Comparison of ENCODE assay signal across 28 cellular contexts in genomic region chr7:29971566-29972314, GRCh38.
"Had no signal": no experiment of that assay in that cellular context is flagged by ENCODE, and none has a peak within 500 bp of the region (broad histone marks: within the 10 kb centered on the region; RNA-seq: fewer than 3 reads in every experiment).

No MANE protein-coding gene starts in this region.

- H3K27ac ChIP-seq: coronary artery, heart right ventricle, parathyroid adenoma, psoas muscle, transverse colon had no signal

- H3K4me3 ChIP-seq: coronary artery, heart right ventricle, psoas muscle, transverse colon had no signal

- ATAC-seq: activated CD4-positive, alpha-beta T cell treated with anti-CD3 and anti-CD28 coated beads for 36 hours; activated CD8-positive, alpha-beta memory T cell treated with anti-CD3 and anti-CD28 coated beads, Interleukin-2, amount 10 ng/mL, durations not matched to agents 7 days and 5 days; activated CD8-positive, alpha-beta T cell treated with anti-CD3 and anti-CD28 coated beads, Interleukin-2, amount 10 ng/mL, durations not matched to agents 7 days and 5 days; activated T-cell treated with anti-CD3 and anti-CD28 coated beads, Interleukin-2, amount 50 U/mL, for 72 hours; effector memory CD8-positive, alpha-beta T cell; heart right ventricle; naive thymus-derived CD4-positive, alpha-beta T cell; psoas muscle had no signal

- H3K27ac Mint-ChIP-seq: activated CD4-positive, alpha-beta T cell treated with anti-CD3 and anti-CD28 coated beads for 36 hours; activated CD8-positive, alpha-beta memory T cell treated with anti-CD3 and anti-CD28 coated beads, Interleukin-2, amount 10 ng/mL, durations not matched to agents 7 days and 5 days; activated CD8-positive, alpha-beta T cell treated with anti-CD3 and anti-CD28 coated beads, Interleukin-2, amount 10 ng/mL, durations not matched to agents 7 days and 5 days; activated naive CD4-positive, alpha-beta T cell treated with anti-CD3 and anti-CD28 coated beads for 36 hours; activated naive CD8-positive, alpha-beta T cell treated with anti-CD3 and anti-CD28 coated beads, Interleukin-2, amount 10 ng/mL, durations not matched to agents 7 days and 5 days; activated T-cell treated with anti-CD3 and anti-CD28 coated beads, Interleukin-2, amount 50 U/mL, for 72 hours; T-helper 2 cell treated with Interferon-gamma antibody and Interleukin-4, amounts not matched to agents 5 μg/mL and 100 μg/mL, for 36 hours had no signal

- H3K4me3 Mint-ChIP-seq: activated CD4-positive, alpha-beta T cell treated with anti-CD3 and anti-CD28 coated beads for 36 hours; activated CD8-positive, alpha-beta memory T cell treated with anti-CD3 and anti-CD28 coated beads, Interleukin-2, amount 10 ng/mL, durations not matched to agents 7 days and 5 days; activated CD8-positive, alpha-beta T cell treated with anti-CD3 and anti-CD28 coated beads, Interleukin-2, amount 10 ng/mL, durations not matched to agents 7 days and 5 days; activated naive CD4-positive, alpha-beta T cell treated with anti-CD3 and anti-CD28 coated beads for 36 hours; activated naive CD8-positive, alpha-beta T cell treated with anti-CD3 and anti-CD28 coated beads, Interleukin-2, amount 10 ng/mL, durations not matched to agents 7 days and 5 days; activated T-cell treated with anti-CD3 and anti-CD28 coated beads, Interleukin-2, amount 50 U/mL, for 72 hours; effector memory CD8-positive, alpha-beta T cell; naive thymus-derived CD4-positive, alpha-beta T cell; neural crest cell; T-helper 2 cell treated with Interferon-gamma antibody and Interleukin-4, amounts not matched to agents 5 μg/mL and 100 μg/mL, for 36 hours had no signal

- DNase-seq: activated CD4-positive, alpha-beta T cell treated with anti-CD3 and anti-CD28 coated beads for 36 hours; activated CD4-positive, CD25-positive, alpha-beta regulatory T cell; activated CD8-positive, alpha-beta memory T cell treated with anti-CD3 and anti-CD28 coated beads, Interleukin-2, amount 10 ng/mL, durations not matched to agents 7 days and 5 days; activated CD8-positive, alpha-beta T cell treated with anti-CD3 and anti-CD28 coated beads, Interleukin-2, amount 10 ng/mL, durations not matched to agents 7 days and 5 days; activated effector memory CD4-positive, alpha-beta T cell treated with Interleukin-2 at 50 U/mL for 16 hours; activated naive CD4-positive, alpha-beta T cell treated with anti-CD3 and anti-CD28 coated beads for 36 hours; activated naive CD8-positive, alpha-beta T cell treated with anti-CD3 and anti-CD28 coated beads, Interleukin-2, amount 10 ng/mL, durations not matched to agents 7 days and 5 days; activated T-cell treated with anti-CD3 and anti-CD28 coated beads, Interleukin-2, amount 50 U/mL, for 72 hours; amniotic stem cell; cerebellar nuclear complex; effector memory CD8-positive, alpha-beta T cell; erythroblast; foreskin melanocyte; heart right ventricle; midbrain; naive thymus-derived CD4-positive, alpha-beta T cell; nucleus accumbens; psoas muscle; stimulated activated CD4-positive, alpha-beta T cell treated with anti-CD3 and anti-CD28 coated beads, Interleukin-15, amount 100 ng/mL, for 24 hours; stimulated activated CD4-positive, alpha-beta T cell treated with anti-CD3 and anti-CD28 coated beads, Interleukin-2, amount 100 ng/mL, for 24 hours; stimulated activated naive CD4-positive, alpha-beta T cell; T-helper 1 cell; transverse colon had no signal

- H3K36me3 Mint-ChIP-seq: naive thymus-derived CD4-positive, alpha-beta T cell had no signal

- H3K9me3 ChIP-seq: heart right ventricle, psoas muscle, transverse colon had no signal

- H3K27me3 ChIP-seq: heart right ventricle, transverse colon had no signal

- H3K9me3 Mint-ChIP-seq: activated naive CD4-positive, alpha-beta T cell treated with anti-CD3 and anti-CD28 coated beads for 36 hours; activated T-cell treated with anti-CD3 and anti-CD28 coated beads, Interleukin-2, amount 50 U/mL, for 72 hours; effector memory CD8-positive, alpha-beta T cell; naive thymus-derived CD4-positive, alpha-beta T cell; T-helper 2 cell treated with Interferon-gamma antibody and Interleukin-4, amounts not matched to agents 5 μg/mL and 100 μg/mL, for 36 hours had no signal

- FAIRE-seq: bronchial epithelial cell had no signal

- H3K4me1 ChIP-seq: psoas muscle had no signal
